In the genomic region with DNA sequence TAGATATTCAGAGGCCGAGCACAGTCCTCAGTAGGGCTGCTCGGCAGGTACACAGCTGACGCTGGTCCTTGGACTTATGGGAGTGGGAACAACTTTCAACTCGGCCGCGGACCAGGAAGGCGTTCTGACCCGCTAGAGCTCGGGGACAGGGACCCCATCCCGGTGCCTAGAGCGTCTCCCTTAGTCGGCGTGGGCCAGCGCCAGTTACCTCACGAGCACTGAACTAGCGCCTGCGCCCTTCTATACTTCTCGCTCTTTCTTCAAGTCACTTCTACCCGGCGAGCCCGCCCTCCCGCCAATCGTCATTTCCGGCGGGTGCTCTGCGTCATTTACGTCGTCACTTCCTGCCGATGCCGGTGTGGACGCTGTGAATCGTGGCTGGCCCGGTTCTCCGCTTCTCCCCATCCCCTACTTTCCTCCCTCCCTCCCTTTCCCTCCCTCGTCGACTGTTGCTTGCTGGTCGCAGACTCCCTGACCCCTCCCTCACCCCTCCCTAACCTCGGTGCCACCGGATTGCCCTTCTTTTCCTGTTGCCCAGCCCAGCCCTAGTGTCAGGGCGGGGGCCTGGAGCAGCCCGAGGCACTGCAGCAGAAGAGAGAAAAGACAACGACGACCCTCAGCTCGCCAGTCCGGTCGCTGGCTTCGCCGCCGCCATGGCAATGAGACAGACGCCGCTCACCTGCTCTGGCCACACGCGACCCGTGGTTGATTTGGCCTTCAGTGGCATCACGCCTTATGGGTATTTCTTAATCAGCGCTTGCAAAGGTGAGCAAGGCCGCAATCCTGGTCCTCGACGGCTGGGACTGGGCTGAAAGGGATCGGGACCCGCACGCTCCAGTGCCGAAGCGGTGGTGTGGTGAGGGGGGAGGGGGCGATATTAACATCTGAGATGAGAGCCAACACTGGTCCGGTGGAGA, we compare ENCODE assay signal across 1 cellular context.
A peak's percentile ranks its signal among the peaks of the same experiment; 100 is the strongest.
TF ChIP-seq lines count a peak whose summit lies in the region.

A gene with protein sequence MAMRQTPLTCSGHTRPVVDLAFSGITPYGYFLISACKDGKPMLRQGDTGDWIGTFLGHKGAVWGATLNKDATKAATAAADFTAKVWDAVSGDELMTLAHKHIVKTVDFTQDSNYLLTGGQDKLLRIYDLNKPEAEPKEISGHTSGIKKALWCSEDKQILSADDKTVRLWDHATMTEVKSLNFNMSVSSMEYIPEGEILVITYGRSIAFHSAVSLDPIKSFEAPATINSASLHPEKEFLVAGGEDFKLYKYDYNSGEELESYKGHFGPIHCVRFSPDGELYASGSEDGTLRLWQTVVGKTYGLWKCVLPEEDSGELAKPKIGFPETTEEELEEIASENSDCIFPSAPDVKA (plus strand): TSS at position 333 of the 917 bp plus-strand sequence. CDS start 321 bp downstream, at position 654.

TF ChIP-seq in HepG2, 621 proteins besides CTCF, POLR2A, EP300 and RAD21 (continued from another document and continues in another):
- TF ChIP-seq, protein P1, sequence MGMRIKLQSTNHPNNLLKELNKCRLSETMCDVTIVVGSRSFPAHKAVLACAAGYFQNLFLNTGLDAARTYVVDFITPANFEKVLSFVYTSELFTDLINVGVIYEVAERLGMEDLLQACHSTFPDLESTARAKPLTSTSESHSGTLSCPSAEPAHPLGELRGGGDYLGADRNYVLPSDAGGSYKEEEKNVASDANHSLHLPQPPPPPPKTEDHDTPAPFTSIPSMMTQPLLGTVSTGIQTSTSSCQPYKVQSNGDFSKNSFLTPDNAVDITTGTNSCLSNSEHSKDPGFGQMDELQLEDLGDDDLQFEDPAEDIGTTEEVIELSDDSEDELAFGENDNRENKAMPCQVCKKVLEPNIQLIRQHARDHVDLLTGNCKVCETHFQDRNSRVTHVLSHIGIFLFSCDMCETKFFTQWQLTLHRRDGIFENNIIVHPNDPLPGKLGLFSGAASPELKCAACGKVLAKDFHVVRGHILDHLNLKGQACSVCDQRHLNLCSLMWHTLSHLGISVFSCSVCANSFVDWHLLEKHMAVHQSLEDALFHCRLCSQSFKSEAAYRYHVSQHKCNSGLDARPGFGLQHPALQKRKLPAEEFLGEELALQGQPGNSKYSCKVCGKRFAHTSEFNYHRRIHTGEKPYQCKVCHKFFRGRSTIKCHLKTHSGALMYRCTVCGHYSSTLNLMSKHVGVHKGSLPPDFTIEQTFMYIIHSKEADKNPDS (CRISPR knock-in tag; IDR thresholded peaks at IDR 0.05), result peak; percentile 80
- TF ChIP-seq KMT2B (CRISPR knock-in tag; IDR thresholded peaks at IDR 0.05), result peak; percentile 96
- TF ChIP-seq, protein P2, sequence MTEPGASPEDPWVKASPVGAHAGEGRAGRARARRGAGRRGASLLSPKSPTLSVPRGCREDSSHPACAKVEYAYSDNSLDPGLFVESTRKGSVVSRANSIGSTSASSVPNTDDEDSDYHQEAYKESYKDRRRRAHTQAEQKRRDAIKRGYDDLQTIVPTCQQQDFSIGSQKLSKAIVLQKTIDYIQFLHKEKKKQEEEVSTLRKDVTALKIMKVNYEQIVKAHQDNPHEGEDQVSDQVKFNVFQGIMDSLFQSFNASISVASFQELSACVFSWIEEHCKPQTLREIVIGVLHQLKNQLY (CRISPR knock-in tag; IDR thresholded peaks at IDR 0.05), result peak; percentile 38; the same call in 1 of the 2 replicates
- 0 out of 2 replicates have a peak, but pooled peaks have one; percentile 29 for TF ChIP-seq ELF1 (CRISPR knock-in tag; IDR thresholded peaks at IDR 0.05)
- TF ChIP-seq LCORL (IDR thresholded peaks at IDR 0.05), result no peak
- TF ChIP-seq LCORL (CRISPR knock-in tag; IDR thresholded peaks at IDR 0.05), result peak; percentile 12; the same call in 1 of the 2 replicates
- TF ChIP-seq ZBTB40 (IDR thresholded peaks at IDR 0.05), result peak; percentile 82
- TF ChIP-seq ZBTB40 (CRISPR knock-in tag; IDR thresholded peaks at IDR 0.05), result peak; percentile 13; the same call in 1 of the 2 replicates
- TF ChIP-seq, protein P3, sequence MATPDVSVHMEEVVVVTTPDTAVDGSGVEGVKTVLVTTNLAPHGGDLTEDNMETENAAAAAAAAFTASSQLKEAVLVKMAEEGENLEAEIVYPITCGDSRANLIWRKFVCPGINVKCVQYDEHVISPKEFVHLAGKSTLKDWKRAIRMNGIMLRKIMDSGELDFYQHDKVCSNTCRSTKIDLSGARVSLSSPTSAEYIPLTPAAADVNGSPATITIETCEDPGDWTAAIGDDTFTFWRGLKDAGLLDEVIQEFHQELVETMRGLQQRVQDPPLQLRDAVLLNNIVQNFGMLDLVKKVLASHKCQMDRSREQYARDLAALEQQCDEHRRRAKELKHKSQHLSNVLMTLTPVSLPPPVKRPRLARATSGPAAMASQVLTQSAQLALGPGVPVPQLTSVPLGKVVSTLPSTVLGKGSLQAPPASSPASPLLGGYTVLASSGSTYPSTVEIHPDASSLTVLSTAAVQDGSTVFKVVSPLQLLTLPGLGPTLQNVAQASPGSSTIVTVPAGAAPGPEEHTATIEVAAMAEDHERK (CRISPR knock-in tag; IDR thresholded peaks at IDR 0.05; ENCODE audit: low read depth), result 0 out of 2 replicates have a peak, but pooled peaks have one; percentile 21
- TF ChIP-seq ZNF547 (CRISPR knock-in tag; IDR thresholded peaks at IDR 0.05), result peak; percentile 52; the same call in 1 of the 2 replicates
- peak; percentile 89 for TF ChIP-seq THAP11 (CRISPR knock-in tag; IDR thresholded peaks at IDR 0.05)
- peak; percentile 81 for TF ChIP-seq ZNF333 (CRISPR knock-in tag; IDR thresholded peaks at IDR 0.05; ENCODE audit: borderline replicate concordance)
- TF ChIP-seq SMARCC2 (IDR thresholded peaks at IDR 0.05), result no peak
- TF ChIP-seq TCF12 (IDR thresholded peaks at IDR 0.05), result no peak
- peak; percentile 87 for TF ChIP-seq TCF12 (CRISPR knock-in tag; IDR thresholded peaks at IDR 0.05)
- TF ChIP-seq ZNF720 (CRISPR knock-in tag; IDR thresholded peaks at IDR 0.05), result no peak
- TF ChIP-seq HNF1A (IDR thresholded peaks at IDR 0.05; ENCODE audit: low read depth), result no peak
- TF ChIP-seq HNF1A (CRISPR knock-in tag; IDR thresholded peaks at IDR 0.05; ENCODE audit: borderline replicate concordance), result peak; percentile 53; the same call in 1 of the 2 replicates
- TF ChIP-seq SIN3B (IDR thresholded peaks at IDR 0.05; ENCODE audit: low read length), result no peak
- TF ChIP-seq ZNF703 (CRISPR knock-in tag; IDR thresholded peaks at IDR 0.05; ENCODE audit: borderline replicate concordance), result no peak; the same call in 1 of the 2 replicates
- TF ChIP-seq ZNF552 (CRISPR knock-in tag; IDR thresholded peaks at IDR 0.05; ENCODE audit: borderline replicate concordance), result peak; percentile 33; the same call in 1 of the 2 replicates
- no peak for TF ChIP-seq SMC3 (IDR thresholded peaks at IDR 0.05; ENCODE audit: low read length)
- TF ChIP-seq BATF2 (CRISPR knock-in tag; IDR thresholded peaks at IDR 0.05), result no peak
- peak; percentile 63; the same call in 1 of the 2 replicates for TF ChIP-seq NCOA1 (CRISPR knock-in tag; IDR thresholded peaks at IDR 0.05)
- peak; percentile 81; the same call in 1 of the 2 replicates for TF ChIP-seq ZNF383 (CRISPR knock-in tag; IDR thresholded peaks at IDR 0.05; ENCODE audit: borderline replicate concordance)
- no peak for TF ChIP-seq ZNF879 (CRISPR knock-in tag; IDR thresholded peaks at IDR 0.05)
- no peak for TF ChIP-seq SIX1 (CRISPR knock-in tag; IDR thresholded peaks at IDR 0.05; ENCODE audit: borderline replicate concordance)
- TF ChIP-seq CHCHD3 (CRISPR knock-in tag; IDR thresholded peaks at IDR 0.05), result no peak; the same call in 1 of the 2 replicates
- peak; percentile 74; the same call in 1 of the 2 replicates for TF ChIP-seq ZNF747 (CRISPR knock-in tag; IDR thresholded peaks at IDR 0.05; ENCODE audit: borderline replicate concordance)
- TF ChIP-seq KAT2B (IDR thresholded peaks at IDR 0.05; ENCODE audit: borderline replicate concordance, low read depth, low read length), result no peak
- peak; percentile 22; the same call in 1 of the 2 replicates for TF ChIP-seq SP5 (CRISPR knock-in tag; IDR thresholded peaks at IDR 0.05; ENCODE audit: borderline replicate concordance, low read depth)
